Comparison of ENCODE assay signal across 9 cellular contexts in genomic region chr5:8756498-8757084, GRCh38.
DNase-seq lines count a peak whose midpoint lies in the region; ATAC-seq and TF ChIP-seq lines count a peak whose summit lies in the region.
"Had no signal": no experiment of that assay in that cellular context is flagged by ENCODE, and none has a peak within 500 bp of the region (broad histone marks: within the 10 kb centered on the region; RNA-seq: fewer than 3 reads in every experiment).

No MANE protein-coding gene starts in this region.

- H3K27ac Mint-ChIP-seq in activated naive CD4-positive, alpha-beta T cell treated with anti-CD3 and anti-CD28 coated beads for 36 hours = no peak overlapping the region
- H3K27ac Mint-ChIP-seq in neural crest cell (ENCODE audit: unreplicated experiment) = no peak overlapping the region
- H3K27ac Mint-ChIP-seq: activated T-cell treated with anti-CD3 and anti-CD28 coated beads, Interleukin-2, amount 50 U/mL, for 72 hours had no signal

- no peak overlapping the region for H3K4me3 Mint-ChIP-seq in activated naive CD4-positive, alpha-beta T cell treated with anti-CD3 and anti-CD28 coated beads for 36 hours
- no peak overlapping the region for H3K4me3 Mint-ChIP-seq in neural crest cell
- H3K4me3 Mint-ChIP-seq: activated T-cell treated with anti-CD3 and anti-CD28 coated beads, Interleukin-2, amount 50 U/mL, for 72 hours had no signal

- TF ChIP-seq CTCF in neural crest cell (conservative IDR thresholded peaks at IDR 0.05) = peak; percentile 68

- peak; percentile 5 for DNase-seq in activated naive CD4-positive, alpha-beta T cell treated with anti-CD3 and anti-CD28 coated beads for 36 hours
- DNase-seq in activated naive CD4-positive, alpha-beta T cell (lab: John Stamatoyannopoulos, UW) = no peak
- peak; percentile 48 for DNase-seq in NCI-H460 (ENCODE audit: extremely low read depth, low read depth)
- peak; percentile 73 for DNase-seq in dermis blood vessel endothelial cell
- DNase-seq in neural crest cell (ENCODE audit: low read depth, low spot score) = peak; percentile 28
- DNase-seq in stimulated activated CD4-positive, alpha-beta T cell treated with anti-CD3 and anti-CD28 coated beads, Interleukin-4, amount 100 ng/mL, for 1 hour = no peak

- no peak for TF ChIP-seq POLR2A in GM18505 (IDR thresholded peaks at IDR 0.05; ENCODE audit: borderline replicate concordance, extremely low read depth, insufficient read depth, insufficient read length)

- H3K36me3 Mint-ChIP-seq in activated naive CD4-positive, alpha-beta T cell treated with anti-CD3 and anti-CD28 coated beads for 36 hours (ENCODE audit: low read depth) = no peaks in the 10 kb centered on the region
- peaks cover 13% of the 10 kb centered on the region for H3K36me3 Mint-ChIP-seq in neural crest cell (ENCODE audit: low read depth)

- CTCF ChIA-PET in activated naive CD4-positive, alpha-beta T cell treated with anti-CD3 and anti-CD28 coated beads for 36 hours (lab: Charles Lee) = no interaction called here

- H3K27me3 Mint-ChIP-seq in activated naive CD4-positive, alpha-beta T cell treated with anti-CD3 and anti-CD28 coated beads for 36 hours (ENCODE audit: low read depth) = no peaks in the 10 kb centered on the region
- H3K27me3 Mint-ChIP-seq in neural crest cell (ENCODE audit: low read depth) = no peaks in the 10 kb centered on the region

- intact Hi-C loops in activated naive CD4-positive, alpha-beta T cell treated with anti-CD3 and anti-CD28 coated beads for 36 hours (cut with micrococcal nuclease) = no loop called here

- no peaks in the 10 kb centered on the region for H3K4me1 Mint-ChIP-seq in activated naive CD4-positive, alpha-beta T cell treated with anti-CD3 and anti-CD28 coated beads for 36 hours (ENCODE audit: low read depth)
- H3K4me1 Mint-ChIP-seq in neural crest cell = peaks cover 11% of the 10 kb centered on the region

- H3K9me3 Mint-ChIP-seq in activated naive CD4-positive, alpha-beta T cell treated with anti-CD3 and anti-CD28 coated beads for 36 hours = peaks cover 10% of the 10 kb centered on the region
- peaks cover 13% of the 10 kb centered on the region for H3K9me3 Mint-ChIP-seq in neural crest cell

- ATAC-seq in GM18505 (IDR thresholded peaks at IDR 0.05; ENCODE audit: unreplicated experiment) (no peak), HG03039 (IDR thresholded peaks at IDR 0.05; ENCODE audit: unreplicated experiment) (no peak)
- ATAC-seq: activated T-cell treated with anti-CD3 and anti-CD28 coated beads, Interleukin-2, amount 50 U/mL, for 72 hours had no signal

Comparison
In these comparisons a context has a peak if more than half of its experiments do, and no peak if none do; other contexts are left out.
1. DNase-seq: peak in activated naive CD4-positive, alpha-beta T cell treated with anti-CD3 and anti-CD28 coated beads for 36 hours (single experiment), NCI-H460 (single experiment), dermis blood vessel endothelial cell (single experiment) and neural crest cell (single experiment); none in activated naive CD4-positive, alpha-beta T cell (0 of 4) and stimulated activated CD4-positive, alpha-beta T cell treated with anti-CD3 and anti-CD28 coated beads, Interleukin-4, amount 100 ng/mL, for 1 hour (single experiment).